In genomic region chr11:15710593-15711260, GRCh38 we compare ENCODE assay signal across 2 cellular contexts.
TF ChIP-seq lines count a peak whose summit lies in the region.

No MANE protein-coding gene starts in this region.

TF ChIP-seq in GM23338, 12 proteins besides CTCF, POLR2A, EP300 and RAD21:
- TF ChIP-seq ETS1 (IDR thresholded peaks at IDR 0.05) (no peak), EZH2phosphoT487 (IDR thresholded peaks at IDR 0.05; ENCODE audit: unreplicated experiment) (no peak), STAT1 (IDR thresholded peaks at IDR 0.05; ENCODE audit: unreplicated experiment) (no peak), ZNF114 (CRISPR knock-in tag; IDR thresholded peaks at IDR 0.05) (no peak), EZH2 (IDR thresholded peaks at IDR 0.05; ENCODE audit: low read depth, unreplicated experiment) (no peak), JUNB (IDR thresholded peaks at IDR 0.05; ENCODE audit: unreplicated experiment) (no peak), POLR2AphosphoS5 (IDR thresholded peaks at IDR 0.05; ENCODE audit: low read depth) (no peak), NANOG (IDR thresholded peaks at IDR 0.05; ENCODE audit: borderline replicate concordance) (no peak), ZNF331 (CRISPR knock-in tag; IDR thresholded peaks at IDR 0.05; ENCODE audit: low read depth) (no peak), REST (IDR thresholded peaks at IDR 0.05; ENCODE audit: unreplicated experiment) (no peak), ZNF462 (CRISPR knock-in tag; IDR thresholded peaks at IDR 0.05) (no peak), CREB1 (CRISPR knock-in tag; IDR thresholded peaks at IDR 0.05; ENCODE audit: low read depth) (no peak)

TF ChIP-seq in H1, 55 proteins besides CTCF, POLR2A, EP300 and RAD21:
- TF ChIP-seq ZNF274 (IDR thresholded peaks at IDR 0.05; ENCODE audit: borderline replicate concordance, extremely low read depth, low read length) (no peak), KDM4A (IDR thresholded peaks at IDR 0.05; ENCODE audit: low read depth, low read length, severe bottlenecking) (no peak), SP4 (IDR thresholded peaks at IDR 0.05; ENCODE audit: low read length) (no peak), CHD1 (IDR thresholded peaks at IDR 0.05; ENCODE audit: low read depth, low read length) (no peak), TBP (IDR thresholded peaks at IDR 0.05; ENCODE audit: low read depth, low read length) (no peak), POU5F1 (IDR thresholded peaks at IDR 0.05; ENCODE audit: low read depth, low read length) (no peak), RNF2 (IDR thresholded peaks at IDR 0.05; ENCODE audit: borderline replicate concordance, low read depth, low read length, missing control alignments, poor library complexity, severe bottlenecking) (no peak), KDM5A (IDR thresholded peaks at IDR 0.05; ENCODE audit: low read length) (no peak), KDM1A (IDR thresholded peaks at IDR 0.05; ENCODE audit: borderline replicate concordance, low read length) (no peak), CEBPB (IDR thresholded peaks at IDR 0.05; ENCODE audit: low read depth, low read length) (no peak), SIN3A (conservative IDR thresholded peaks at IDR 0.05 in 1 of 2, IDR thresholded peaks at IDR 0.05 in 1 of 2; ENCODE audit: low read depth in 1 of 2, low read length in 2 of 2) (no peak), ATF2 (IDR thresholded peaks at IDR 0.05; ENCODE audit: low read length) (no peak), CBX5 (IDR thresholded peaks at IDR 0.05; ENCODE audit: low read depth, low read length) (no peak), HDAC2 (IDR thresholded peaks at IDR 0.05; ENCODE audit: borderline replicate concordance in 1 of 2, low read depth in 2 of 2, low read length in 2 of 2) (no peak), HDAC6 (IDR thresholded peaks at IDR 0.05; ENCODE audit: low read depth, low read length) (no peak), CREB1 (IDR thresholded peaks at IDR 0.05) (no peak), SRF (IDR thresholded peaks at IDR 0.05; ENCODE audit: low read depth, low read length) (no peak), MAFK (IDR thresholded peaks at IDR 0.05; ENCODE audit: low read depth, low read length) (no peak), NANOG (IDR thresholded peaks at IDR 0.05; ENCODE audit: insufficient read depth, low read depth, low read length, poor library complexity, severe bottlenecking) (no peak)
